23 cellular contexts compared by ENCODE assay signal in the genomic region with DNA sequence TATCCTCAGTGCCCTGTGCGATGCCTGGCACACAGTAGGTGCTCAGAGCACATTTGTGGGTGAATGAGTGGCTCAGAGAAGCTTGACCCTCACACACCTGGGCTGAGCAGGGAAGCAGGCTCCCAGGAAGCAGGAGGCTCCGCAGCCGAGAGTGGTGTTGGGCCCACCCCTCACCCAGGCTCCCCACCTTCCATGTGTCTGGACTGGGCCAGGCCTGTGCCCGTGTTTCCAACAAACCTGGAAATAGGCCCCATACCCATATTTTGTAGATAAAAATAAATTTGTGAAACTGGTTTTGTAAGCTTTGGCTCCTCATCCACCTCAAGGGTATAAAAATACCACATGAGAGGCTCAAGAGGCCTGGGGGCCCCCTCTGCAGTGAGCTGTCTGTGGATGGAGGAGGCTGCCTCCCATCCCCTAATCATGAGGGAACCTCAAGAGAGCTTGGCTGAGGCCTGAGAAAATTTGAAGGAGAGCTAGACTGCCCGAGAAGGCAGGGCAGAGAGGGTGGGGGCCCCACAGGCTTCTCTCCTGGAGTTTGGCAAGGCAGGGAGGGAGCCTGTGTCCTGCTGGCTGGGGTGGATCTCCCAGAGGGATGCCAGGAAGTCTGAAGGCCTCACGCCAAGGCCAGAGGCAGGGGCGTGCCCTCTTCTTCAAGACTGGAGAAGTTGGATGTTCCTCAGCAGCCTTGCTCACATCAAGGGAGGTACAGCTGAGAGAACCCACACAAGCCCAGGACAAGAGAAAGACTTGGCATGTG.
"Had no signal": no experiment of that assay in that cellular context is flagged by ENCODE, and none has a peak within 500 bp of the region (broad histone marks: within the 10 kb centered on the region; RNA-seq: fewer than 3 reads in every experiment).

No MANE protein-coding gene starts in this region.

- H3K4me1 ChIP-seq: parathyroid adenoma, sigmoid colon had no signal

- H3K9me3 Mint-ChIP-seq: dendritic cell treated with granulocyte-macrophage colony-stimulating factor and Interleukin-4, amounts not matched to agents 40 ng/mL and 50 ng/mL, for 4 days; effector memory CD8-positive, alpha-beta T cell had no signal

- H3K27me3 ChIP-seq: upper lobe of left lung, vagina had no signal

- H3K4me1 Mint-ChIP-seq: naive thymus-derived CD8-positive, alpha-beta T cell had no signal

- H3K27ac ChIP-seq: epithelial cell of prostate, esophagus squamous epithelium, hepatocyte, neural progenitor cell, parathyroid adenoma, sigmoid colon, suprapubic skin, upper lobe of left lung, vagina had no signal

- H3K36me3 ChIP-seq: esophagus squamous epithelium, neural progenitor cell, sigmoid colon, suprapubic skin, tibial artery, upper lobe of left lung, vagina had no signal

- H3K4me3 Mint-ChIP-seq: dendritic cell treated with granulocyte-macrophage colony-stimulating factor and Interleukin-4, amounts not matched to agents 40 ng/mL and 50 ng/mL, for 4 days; effector memory CD8-positive, alpha-beta T cell; naive thymus-derived CD8-positive, alpha-beta T cell; neural progenitor cell had no signal

- H3K4me3 ChIP-seq: esophagus squamous epithelium, hepatocyte, mucosa of descending colon, neural progenitor cell, sigmoid colon, skin epidermis, suprapubic skin, tibial artery, upper lobe of left lung, vagina had no signal

- H3K36me3 Mint-ChIP-seq: naive thymus-derived CD8-positive, alpha-beta T cell; neural progenitor cell had no signal

- ATAC-seq: effector memory CD8-positive, alpha-beta T cell; left colon; left ventricle myocardium superior; mucosa of descending colon; naive thymus-derived CD8-positive, alpha-beta T cell; stimulated activated naive CD8-positive, alpha-beta T cell treated with anti-CD3 and anti-CD28 coated beads, Interleukin-15, Interleukin-2, amounts not matched to agents 100 U/mL and 50 U/mL, for 24 hours had no signal

- H3K9me3 ChIP-seq: esophagus squamous epithelium, mucosa of descending colon, sigmoid colon, suprapubic skin, tibial artery, upper lobe of left lung, vagina had no signal

- H3K27ac Mint-ChIP-seq: dendritic cell treated with granulocyte-macrophage colony-stimulating factor and Interleukin-4, amounts not matched to agents 40 ng/mL and 50 ng/mL, for 4 days; effector memory CD8-positive, alpha-beta T cell; naive thymus-derived CD8-positive, alpha-beta T cell; neural progenitor cell had no signal

- DNase-seq: cerebellar nuclear complex; effector memory CD8-positive, alpha-beta T cell; esophagus squamous epithelium; foreskin melanocyte; head of caudate nucleus; left colon; left ventricle myocardium superior; mucosa of descending colon; naive thymus-derived CD8-positive, alpha-beta T cell; occipital lobe; sigmoid colon; stimulated activated CD4-positive, alpha-beta T cell treated with anti-CD3 and anti-CD28 coated beads, Interleukin-2, amount 100 ng/mL, for 48 hours; stimulated activated naive CD8-positive, alpha-beta T cell treated with anti-CD3 and anti-CD28 coated beads, Interleukin-15, Interleukin-2, amounts not matched to agents 100 U/mL and 50 U/mL, for 24 hours; tibial artery; upper lobe of left lung had no signal
